Comparison of ENCODE assay signal across 1 cellular context in genomic region chr2:101779652-101780051, GRCh38.
TF ChIP-seq lines count a peak whose summit lies in the region.

No MANE protein-coding gene starts in this region.

TF ChIP-seq in IMR-90, 13 proteins besides CTCF, POLR2A, EP300 and RAD21 (continued from another document):
- TF ChIP-seq BHLHE40 (IDR thresholded peaks at IDR 0.05; ENCODE audit: low read depth, low read length) (no peak), MAZ (IDR thresholded peaks at IDR 0.05; ENCODE audit: borderline replicate concordance, low read depth, low read length) (no peak), RFX5 (IDR thresholded peaks at IDR 0.05; ENCODE audit: low read depth, low read length) (no peak)
- TF ChIP-seq, protein P1, sequence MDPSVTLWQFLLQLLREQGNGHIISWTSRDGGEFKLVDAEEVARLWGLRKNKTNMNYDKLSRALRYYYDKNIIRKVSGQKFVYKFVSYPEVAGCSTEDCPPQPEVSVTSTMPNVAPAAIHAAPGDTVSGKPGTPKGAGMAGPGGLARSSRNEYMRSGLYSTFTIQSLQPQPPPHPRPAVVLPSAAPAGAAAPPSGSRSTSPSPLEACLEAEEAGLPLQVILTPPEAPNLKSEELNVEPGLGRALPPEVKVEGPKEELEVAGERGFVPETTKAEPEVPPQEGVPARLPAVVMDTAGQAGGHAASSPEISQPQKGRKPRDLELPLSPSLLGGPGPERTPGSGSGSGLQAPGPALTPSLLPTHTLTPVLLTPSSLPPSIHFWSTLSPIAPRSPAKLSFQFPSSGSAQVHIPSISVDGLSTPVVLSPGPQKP (IDR thresholded peaks at IDR 0.05; ENCODE audit: borderline replicate concordance, low read depth, low read length) = no peak
